Comparison of ENCODE assay signal across 1 cellular context in the genomic region with DNA sequence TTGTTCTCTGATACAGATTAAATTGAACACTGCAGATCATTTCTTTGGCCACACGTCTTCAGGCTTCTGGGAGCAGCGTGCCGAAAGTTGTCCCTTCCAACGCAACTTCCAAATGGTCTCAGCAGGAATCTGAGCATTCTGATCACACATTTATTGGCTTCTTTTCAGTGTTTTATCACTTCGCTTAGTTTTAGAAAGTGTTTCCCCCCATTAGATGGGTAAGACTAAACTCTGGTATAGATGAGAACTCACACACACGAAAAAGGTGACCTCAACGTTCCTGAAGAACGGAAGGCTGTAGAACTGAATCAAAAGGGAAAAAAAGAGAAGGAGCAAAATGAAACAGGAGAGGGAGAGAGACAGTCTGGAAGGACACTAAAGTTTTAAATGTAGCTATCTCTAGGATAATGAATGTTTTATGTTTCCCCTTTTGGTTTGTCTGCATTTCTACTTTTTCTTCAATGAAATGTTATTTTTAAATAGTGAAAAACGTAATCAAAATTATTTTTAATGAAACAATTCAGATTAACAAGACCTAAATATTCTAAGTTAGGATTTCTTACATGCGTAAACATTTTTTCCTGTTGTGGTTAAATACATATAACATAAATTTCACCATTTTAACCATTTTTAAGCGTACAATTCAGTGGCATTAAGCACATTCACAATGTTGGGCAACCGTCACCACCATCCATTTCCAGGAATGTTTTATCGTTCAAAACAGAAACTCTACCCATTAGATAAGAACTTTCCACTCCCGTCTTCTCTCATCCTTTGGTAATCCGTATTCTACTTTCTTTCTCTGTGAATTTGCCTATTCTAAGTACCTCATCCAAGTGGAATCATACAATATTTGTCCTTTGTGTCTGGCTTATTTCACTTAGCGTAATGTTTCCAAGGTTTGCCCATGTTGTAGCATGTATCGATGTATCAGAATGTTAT.
TF ChIP-seq lines count a peak whose summit lies in the region.

No MANE protein-coding gene starts in this region.

TF ChIP-seq in K562, 482 proteins besides CTCF, POLR2A, EP300 and RAD21 (continued from another document):
- TF ChIP-seq, protein P1, sequence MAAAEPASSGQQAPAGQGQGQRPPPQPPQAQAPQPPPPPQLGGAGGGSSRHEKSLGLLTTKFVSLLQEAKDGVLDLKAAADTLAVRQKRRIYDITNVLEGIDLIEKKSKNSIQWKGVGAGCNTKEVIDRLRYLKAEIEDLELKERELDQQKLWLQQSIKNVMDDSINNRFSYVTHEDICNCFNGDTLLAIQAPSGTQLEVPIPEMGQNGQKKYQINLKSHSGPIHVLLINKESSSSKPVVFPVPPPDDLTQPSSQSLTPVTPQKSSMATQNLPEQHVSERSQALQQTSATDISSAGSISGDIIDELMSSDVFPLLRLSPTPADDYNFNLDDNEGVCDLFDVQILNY (CRISPR knock-in tag; IDR thresholded peaks at IDR 0.05): no peak
- TF ChIP-seq ILF3 (IDR thresholded peaks at IDR 0.05; ENCODE audit: borderline replicate concordance) (no peak), ZFP36 (IDR thresholded peaks at IDR 0.05; ENCODE audit: low read depth, low read length, partially characterized antibody) (no peak), PML (IDR thresholded peaks at IDR 0.05; ENCODE audit: low read length) (peak; percentile 65; the same call in 1 of the 2 replicates), ZNF431 (CRISPR knock-in tag; IDR thresholded peaks at IDR 0.05) (no peak), KHSRP (IDR thresholded peaks at IDR 0.05) (no peak; the same call in 1 of the 2 replicates), ELF1 (tag; IDR thresholded peaks at IDR 0.05) (no peak), ZNF384 (IDR thresholded peaks at IDR 0.05; ENCODE audit: low read depth, low read length) (no peak), CREM (IDR thresholded peaks at IDR 0.05; ENCODE audit: low read depth) (0 out of 2 replicates have a peak, but pooled peaks have one; percentile 28), DPF2 (IDR thresholded peaks at IDR 0.05) (peak; percentile 97), STAT5A (IDR thresholded peaks at IDR 0.05; ENCODE audit: borderline replicate concordance, low read length) (peak; percentile 97), ZSCAN29 (IDR thresholded peaks at IDR 0.05) (no peak), KLF6 (CRISPR knock-in tag; IDR thresholded peaks at IDR 0.05; ENCODE audit: borderline replicate concordance) (no peak), NR1H2 (CRISPR knock-in tag; IDR thresholded peaks at IDR 0.05) (no peak), MEF2D (tag; conservative IDR thresholded peaks at IDR 0.05; ENCODE audit: low read depth) (0 out of 2 replicates have a peak, but pooled peaks have one; percentile 31), SIX5 (IDR thresholded peaks at IDR 0.05; ENCODE audit: borderline replicate concordance in 1 of 2, insufficient read depth in 1 of 2, low read depth in 1 of 2, low read length in 2 of 2) (no peak), CTBP1 (IDR thresholded peaks at IDR 0.05; ENCODE audit: borderline replicate concordance) (peak; percentile 52; the same call in 1 of the 2 replicates), ZNF224 (CRISPR knock-in tag; IDR thresholded peaks at IDR 0.05) (no peak), MTA3 (IDR thresholded peaks at IDR 0.05; ENCODE audit: borderline replicate concordance) (0 out of 2 replicates have a peak, but pooled peaks have one; percentile 15), SIN3B (IDR thresholded peaks at IDR 0.05; ENCODE audit: low read depth) (no peak), NFIC (IDR thresholded peaks at IDR 0.05) (peak; percentile 52), ZC3H8 (IDR thresholded peaks at IDR 0.05) (no peak), ZNF212 (CRISPR knock-in tag; IDR thresholded peaks at IDR 0.05) (no peak), TEAD4 (IDR thresholded peaks at IDR 0.05; ENCODE audit: low read length) (peak; percentile 91), TEAD4 (CRISPR knock-in tag; IDR thresholded peaks at IDR 0.05; ENCODE audit: borderline replicate concordance) (no peak), ZNF445 (CRISPR knock-in tag; IDR thresholded peaks at IDR 0.05; ENCODE audit: low read depth) (no peak)
- TF ChIP-seq, protein P2, sequence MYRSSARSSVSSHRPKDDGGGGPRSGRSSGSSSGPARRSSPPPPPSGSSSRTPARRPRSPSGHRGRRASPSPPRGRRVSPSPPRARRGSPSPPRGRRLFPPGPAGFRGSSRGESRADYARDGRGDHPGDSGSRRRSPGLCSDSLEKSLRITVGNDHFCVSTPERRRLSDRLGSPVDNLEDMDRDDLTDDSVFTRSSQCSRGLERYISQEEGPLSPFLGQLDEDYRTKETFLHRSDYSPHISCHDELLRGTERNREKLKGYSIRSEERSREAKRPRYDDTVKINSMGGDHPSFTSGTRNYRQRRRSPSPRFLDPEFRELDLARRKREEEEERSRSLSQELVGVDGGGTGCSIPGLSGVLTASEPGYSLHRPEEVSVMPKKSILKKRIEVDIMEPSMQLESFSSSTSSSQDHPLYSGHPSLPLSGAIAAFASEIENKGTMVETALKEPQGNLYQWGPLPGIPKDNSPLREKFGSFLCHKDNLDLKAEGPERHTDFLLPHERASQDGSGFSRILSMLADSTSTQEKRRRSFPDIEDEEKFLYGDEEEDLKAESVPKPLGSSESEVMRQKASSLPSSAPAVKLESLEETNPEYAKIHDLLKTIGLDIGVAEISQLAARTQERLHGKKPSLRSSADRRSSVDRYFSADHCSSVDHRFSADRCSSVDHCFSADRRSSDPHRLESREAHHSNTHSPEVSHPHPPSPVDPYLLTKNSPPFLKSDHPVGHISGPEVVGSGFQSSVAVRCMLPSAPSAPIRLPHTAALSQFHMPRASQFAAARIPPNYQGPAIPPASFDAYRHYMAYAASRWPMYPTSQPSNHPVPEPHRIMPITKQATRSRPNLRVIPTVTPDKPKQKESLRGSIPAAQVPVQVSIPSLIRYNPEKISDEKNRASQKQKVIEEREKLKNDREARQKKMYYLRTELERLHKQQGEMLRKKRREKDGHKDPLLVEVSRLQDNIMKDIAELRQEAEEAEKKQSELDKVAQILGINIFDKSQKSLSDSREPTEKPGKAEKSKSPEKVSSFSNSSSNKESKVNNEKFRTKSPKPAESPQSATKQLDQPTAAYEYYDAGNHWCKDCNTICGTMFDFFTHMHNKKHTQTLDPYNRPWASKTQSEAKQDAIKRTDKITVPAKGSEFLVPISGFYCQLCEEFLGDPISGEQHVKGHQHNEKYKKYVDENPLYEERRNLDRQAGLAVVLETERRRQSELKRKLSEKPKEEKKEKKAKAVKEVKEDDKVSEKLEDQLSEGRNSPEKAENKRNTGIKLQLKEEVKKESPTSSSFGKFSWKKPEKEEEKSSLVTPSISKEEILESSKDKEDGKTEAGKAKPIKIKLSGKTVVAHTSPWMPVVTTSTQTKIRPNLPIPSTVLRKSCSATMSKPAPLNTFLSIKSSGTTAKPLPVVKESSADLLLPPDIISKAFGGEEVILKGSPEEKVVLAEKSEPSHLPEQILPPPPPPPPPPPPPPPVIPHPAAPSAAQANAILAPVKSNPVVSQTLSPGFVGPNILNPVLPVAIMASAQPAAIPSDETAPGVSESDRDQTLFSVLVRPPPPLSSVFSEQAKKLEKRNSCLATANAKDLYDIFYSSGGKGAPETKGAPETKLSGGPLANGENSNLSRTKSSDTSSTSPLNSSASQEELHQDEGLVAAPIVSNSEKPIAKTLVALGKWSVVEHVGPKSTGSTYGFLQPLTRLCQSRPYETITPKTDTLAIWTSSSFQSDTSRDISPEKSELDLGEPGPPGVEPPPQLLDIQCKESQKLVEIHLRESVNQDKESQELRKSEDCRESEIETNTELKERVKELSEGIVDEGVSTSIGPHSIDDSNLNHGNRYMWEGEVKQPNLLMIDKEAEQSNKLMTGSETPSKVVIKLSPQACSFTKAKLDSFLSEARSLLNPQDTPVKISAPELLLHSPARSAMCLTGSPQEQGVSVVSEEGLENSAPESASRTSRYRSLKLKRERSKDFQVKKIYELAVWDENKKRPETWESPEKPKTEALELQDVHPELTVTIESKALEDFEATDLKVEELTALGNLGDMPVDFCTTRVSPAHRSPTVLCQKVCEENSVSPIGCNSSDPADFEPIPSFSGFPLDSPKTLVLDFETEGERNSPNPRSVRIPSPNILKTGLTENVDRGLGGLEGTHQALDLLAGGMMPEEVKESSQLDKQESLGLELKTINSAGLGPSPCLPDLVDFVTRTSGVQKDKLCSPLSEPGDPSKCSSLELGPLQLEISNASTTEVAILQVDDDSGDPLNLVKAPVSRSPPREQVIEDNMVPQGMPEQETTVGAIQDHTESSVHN (IDR thresholded peaks at IDR 0.05; ENCODE audit: borderline replicate concordance in 1 of 2, low read depth in 1 of 2): peak in 1 of 2 experiments; percentile 82; a peak in 1 of 4 replicates
- TF ChIP-seq, protein P3, sequence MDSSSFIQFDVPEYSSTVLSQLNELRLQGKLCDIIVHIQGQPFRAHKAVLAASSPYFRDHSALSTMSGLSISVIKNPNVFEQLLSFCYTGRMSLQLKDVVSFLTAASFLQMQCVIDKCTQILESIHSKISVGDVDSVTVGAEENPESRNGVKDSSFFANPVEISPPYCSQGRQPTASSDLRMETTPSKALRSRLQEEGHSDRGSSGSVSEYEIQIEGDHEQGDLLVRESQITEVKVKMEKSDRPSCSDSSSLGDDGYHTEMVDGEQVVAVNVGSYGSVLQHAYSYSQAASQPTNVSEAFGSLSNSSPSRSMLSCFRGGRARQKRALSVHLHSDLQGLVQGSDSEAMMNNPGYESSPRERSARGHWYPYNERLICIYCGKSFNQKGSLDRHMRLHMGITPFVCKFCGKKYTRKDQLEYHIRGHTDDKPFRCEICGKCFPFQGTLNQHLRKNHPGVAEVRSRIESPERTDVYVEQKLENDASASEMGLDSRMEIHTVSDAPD (CRISPR knock-in tag; IDR thresholded peaks at IDR 0.05): no peak
- TF ChIP-seq, protein P4, sequence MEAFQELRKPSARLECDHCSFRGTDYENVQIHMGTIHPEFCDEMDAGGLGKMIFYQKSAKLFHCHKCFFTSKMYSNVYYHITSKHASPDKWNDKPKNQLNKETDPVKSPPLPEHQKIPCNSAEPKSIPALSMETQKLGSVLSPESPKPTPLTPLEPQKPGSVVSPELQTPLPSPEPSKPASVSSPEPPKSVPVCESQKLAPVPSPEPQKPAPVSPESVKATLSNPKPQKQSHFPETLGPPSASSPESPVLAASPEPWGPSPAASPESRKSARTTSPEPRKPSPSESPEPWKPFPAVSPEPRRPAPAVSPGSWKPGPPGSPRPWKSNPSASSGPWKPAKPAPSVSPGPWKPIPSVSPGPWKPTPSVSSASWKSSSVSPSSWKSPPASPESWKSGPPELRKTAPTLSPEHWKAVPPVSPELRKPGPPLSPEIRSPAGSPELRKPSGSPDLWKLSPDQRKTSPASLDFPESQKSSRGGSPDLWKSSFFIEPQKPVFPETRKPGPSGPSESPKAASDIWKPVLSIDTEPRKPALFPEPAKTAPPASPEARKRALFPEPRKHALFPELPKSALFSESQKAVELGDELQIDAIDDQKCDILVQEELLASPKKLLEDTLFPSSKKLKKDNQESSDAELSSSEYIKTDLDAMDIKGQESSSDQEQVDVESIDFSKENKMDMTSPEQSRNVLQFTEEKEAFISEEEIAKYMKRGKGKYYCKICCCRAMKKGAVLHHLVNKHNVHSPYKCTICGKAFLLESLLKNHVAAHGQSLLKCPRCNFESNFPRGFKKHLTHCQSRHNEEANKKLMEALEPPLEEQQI (IDR thresholded peaks at IDR 0.05): peak; percentile 70
- TF ChIP-seq, protein P5, sequence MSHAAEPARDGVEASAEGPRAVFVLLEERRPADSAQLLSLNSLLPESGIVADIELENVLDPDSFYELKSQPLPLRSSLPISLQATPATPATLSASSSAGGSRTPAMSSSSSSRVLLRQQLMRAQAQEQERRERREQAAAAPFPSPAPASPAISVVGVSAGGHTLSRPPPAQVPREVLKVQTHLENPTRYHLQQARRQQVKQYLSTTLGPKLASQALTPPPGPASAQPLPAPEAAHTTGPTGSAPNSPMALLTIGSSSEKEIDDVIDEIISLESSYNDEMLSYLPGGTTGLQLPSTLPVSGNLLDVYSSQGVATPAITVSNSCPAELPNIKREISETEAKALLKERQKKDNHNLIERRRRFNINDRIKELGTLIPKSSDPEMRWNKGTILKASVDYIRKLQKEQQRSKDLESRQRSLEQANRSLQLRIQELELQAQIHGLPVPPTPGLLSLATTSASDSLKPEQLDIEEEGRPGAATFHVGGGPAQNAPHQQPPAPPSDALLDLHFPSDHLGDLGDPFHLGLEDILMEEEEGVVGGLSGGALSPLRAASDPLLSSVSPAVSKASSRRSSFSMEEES (CRISPR knock-in tag; IDR thresholded peaks at IDR 0.05): no peak
- TF ChIP-seq, protein P6, sequence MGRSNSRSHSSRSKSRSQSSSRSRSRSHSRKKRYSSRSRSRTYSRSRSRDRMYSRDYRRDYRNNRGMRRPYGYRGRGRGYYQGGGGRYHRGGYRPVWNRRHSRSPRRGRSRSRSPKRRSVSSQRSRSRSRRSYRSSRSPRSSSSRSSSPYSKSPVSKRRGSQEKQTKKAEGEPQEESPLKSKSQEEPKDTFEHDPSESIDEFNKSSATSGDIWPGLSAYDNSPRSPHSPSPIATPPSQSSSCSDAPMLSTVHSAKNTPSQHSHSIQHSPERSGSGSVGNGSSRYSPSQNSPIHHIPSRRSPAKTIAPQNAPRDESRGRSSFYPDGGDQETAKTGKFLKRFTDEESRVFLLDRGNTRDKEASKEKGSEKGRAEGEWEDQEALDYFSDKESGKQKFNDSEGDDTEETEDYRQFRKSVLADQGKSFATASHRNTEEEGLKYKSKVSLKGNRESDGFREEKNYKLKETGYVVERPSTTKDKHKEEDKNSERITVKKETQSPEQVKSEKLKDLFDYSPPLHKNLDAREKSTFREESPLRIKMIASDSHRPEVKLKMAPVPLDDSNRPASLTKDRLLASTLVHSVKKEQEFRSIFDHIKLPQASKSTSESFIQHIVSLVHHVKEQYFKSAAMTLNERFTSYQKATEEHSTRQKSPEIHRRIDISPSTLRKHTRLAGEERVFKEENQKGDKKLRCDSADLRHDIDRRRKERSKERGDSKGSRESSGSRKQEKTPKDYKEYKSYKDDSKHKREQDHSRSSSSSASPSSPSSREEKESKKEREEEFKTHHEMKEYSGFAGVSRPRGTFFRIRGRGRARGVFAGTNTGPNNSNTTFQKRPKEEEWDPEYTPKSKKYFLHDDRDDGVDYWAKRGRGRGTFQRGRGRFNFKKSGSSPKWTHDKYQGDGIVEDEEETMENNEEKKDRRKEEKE (IDR thresholded peaks at IDR 0.05; ENCODE audit: borderline replicate concordance in 1 of 2, control insufficient read depth in 1 of 2, low read depth in 2 of 2, low read length in 1 of 2): no peak
